ENCODE assay signal across 2 cellular contexts in the genomic region with DNA sequence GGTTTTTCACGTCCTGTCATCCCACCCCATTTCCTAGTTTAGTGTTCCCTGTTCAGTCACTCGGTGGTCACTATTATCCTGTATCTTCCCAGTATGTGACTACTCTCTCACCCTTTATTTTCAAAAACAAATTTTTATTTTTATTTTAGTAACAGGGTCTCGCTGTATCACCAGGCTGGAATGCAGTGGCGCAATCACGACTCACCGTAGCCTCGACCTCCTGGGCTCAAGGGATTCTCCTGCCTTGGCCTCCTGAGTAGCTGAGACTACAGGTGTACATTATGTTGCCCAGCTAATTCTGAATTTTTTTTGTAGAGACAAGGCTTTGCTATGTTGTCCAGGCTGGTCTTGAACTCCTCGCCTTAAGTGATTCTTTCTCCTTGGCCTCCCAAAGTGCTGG.
TF ChIP-seq lines count a peak whose summit lies in the region.

No MANE protein-coding gene starts in this region.

TF ChIP-seq in A549, 52 proteins besides CTCF, POLR2A, EP300 and RAD21 (continued from another document):
- TF ChIP-seq, protein P1, sequence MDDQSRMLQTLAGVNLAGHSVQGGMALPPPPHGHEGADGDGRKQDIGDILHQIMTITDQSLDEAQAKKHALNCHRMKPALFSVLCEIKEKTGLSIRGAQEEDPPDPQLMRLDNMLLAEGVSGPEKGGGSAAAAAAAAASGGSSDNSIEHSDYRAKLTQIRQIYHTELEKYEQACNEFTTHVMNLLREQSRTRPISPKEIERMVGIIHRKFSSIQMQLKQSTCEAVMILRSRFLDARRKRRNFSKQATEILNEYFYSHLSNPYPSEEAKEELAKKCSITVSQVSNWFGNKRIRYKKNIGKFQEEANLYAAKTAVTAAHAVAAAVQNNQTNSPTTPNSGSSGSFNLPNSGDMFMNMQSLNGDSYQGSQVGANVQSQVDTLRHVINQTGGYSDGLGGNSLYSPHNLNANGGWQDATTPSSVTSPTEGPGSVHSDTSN (IDR thresholded peaks at IDR 0.05), result no peak
- TF ChIP-seq FOSL2 (IDR thresholded peaks at IDR 0.05), result no peak
- TF ChIP-seq FOSL2 (CRISPR knock-in tag; IDR thresholded peaks at IDR 0.05), result peak; percentile 42; the same call in 1 of the 2 replicates

TF ChIP-seq in HCT116, 20 proteins besides CTCF, POLR2A, EP300 and RAD21 (continued from another document):
- TF ChIP-seq, protein P2, sequence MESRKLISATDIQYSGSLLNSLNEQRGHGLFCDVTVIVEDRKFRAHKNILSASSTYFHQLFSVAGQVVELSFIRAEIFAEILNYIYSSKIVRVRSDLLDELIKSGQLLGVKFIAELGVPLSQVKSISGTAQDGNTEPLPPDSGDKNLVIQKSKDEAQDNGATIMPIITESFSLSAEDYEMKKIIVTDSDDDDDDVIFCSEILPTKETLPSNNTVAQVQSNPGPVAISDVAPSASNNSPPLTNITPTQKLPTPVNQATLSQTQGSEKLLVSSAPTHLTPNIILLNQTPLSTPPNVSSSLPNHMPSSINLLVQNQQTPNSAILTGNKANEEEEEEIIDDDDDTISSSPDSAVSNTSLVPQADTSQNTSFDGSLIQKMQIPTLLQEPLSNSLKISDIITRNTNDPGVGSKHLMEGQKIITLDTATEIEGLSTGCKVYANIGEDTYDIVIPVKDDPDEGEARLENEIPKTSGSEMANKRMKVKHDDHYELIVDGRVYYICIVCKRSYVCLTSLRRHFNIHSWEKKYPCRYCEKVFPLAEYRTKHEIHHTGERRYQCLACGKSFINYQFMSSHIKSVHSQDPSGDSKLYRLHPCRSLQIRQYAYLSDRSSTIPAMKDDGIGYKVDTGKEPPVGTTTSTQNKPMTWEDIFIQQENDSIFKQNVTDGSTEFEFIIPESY (IDR thresholded peaks at IDR 0.05; ENCODE audit: extremely low read depth, insufficient replicate concordance, low read length), result no peak
- TF ChIP-seq JUND (IDR thresholded peaks at IDR 0.05) (0 out of 2 replicates have a peak, but pooled peaks have one; percentile 34), FOSL1 (IDR thresholded peaks at IDR 0.05; ENCODE audit: low read depth) (peak; percentile 39; the same call in 1 of the 2 replicates)
- TF ChIP-seq, protein P3, sequence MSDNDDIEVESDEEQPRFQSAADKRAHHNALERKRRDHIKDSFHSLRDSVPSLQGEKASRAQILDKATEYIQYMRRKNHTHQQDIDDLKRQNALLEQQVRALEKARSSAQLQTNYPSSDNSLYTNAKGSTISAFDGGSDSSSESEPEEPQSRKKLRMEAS (IDR thresholded peaks at IDR 0.05), result no peak
